Comparison of ENCODE assay signal across 8 cellular contexts in the genomic region with DNA sequence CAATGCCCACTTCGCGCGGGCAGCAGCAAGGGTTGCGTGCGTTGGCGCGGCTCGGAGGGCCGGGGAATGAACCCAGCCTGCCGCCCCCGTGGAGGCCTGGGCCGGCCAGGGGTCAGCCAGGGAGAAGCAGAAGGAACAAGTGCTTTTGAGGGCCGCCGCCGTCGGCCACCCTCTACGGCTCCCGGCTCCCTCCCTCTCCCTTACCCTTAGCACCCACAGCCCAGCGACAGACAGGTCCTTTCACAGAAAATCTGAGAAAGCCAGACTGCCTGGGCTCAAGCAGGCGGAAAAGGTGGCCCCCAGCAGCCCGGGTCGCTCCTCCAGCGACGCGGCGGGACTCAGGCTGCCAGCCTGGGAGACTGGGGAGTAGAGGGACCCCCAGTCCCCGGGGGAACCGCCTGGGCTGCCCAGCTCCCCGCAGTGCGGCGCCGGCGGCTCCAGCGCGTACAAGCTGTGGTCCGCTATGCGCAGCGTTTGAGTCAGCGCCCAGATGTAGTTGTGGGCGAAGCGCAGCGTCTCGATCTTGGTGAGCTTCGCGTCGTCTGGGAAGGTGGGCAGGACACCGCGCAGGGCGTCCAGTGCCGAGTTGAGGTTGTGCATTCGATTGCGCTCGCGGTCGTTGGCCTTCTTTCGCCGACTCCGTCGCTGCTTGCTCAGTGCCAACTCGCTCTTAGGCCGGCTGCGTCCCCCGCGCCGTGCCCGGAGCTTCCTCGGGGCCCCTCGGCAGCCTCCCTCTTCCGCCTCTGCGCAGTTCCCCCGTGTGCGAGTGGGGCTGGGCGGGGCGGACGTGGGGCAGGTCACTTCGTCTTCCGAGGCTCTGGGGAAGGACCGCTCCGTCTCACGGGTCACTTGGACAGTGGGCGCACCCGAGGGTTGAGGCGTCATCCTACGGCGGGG. TPM values are rescaled to one million over a fixed set of nuclear protein-coding genes. Genes with fewer than 3 reads are reported as not detected.
A peak's percentile ranks its signal among the peaks of the same experiment; 100 is the strongest.
DNase-seq lines count a peak whose midpoint lies in the region; ATAC-seq, FAIRE-seq and TF ChIP-seq lines count a peak whose summit lies in the region.

No MANE protein-coding gene starts in this region.

- peaks cover 3% of the 10 kb centered on the region for H3K9me3 ChIP-seq in mesenchymal stem cell (ENCODE audit: control insufficient read depth, low read length)
- no peaks in the 10 kb centered on the region for H3K9me3 ChIP-seq in kidney (ENCODE audit: control insufficient read depth in 1 of 2, low read length in 2 of 2)

- H4K8ac ChIP-seq in mesenchymal stem cell (ENCODE audit: low read length) = no peak overlapping the region

- H3K36me3 Mint-ChIP-seq in activated naive CD8-positive, alpha-beta T cell = no peaks in the 10 kb centered on the region
- H3K36me3 Mint-ChIP-seq in type B pancreatic cell = no peaks in the 10 kb centered on the region

- no peak overlapping the region for H3K4ac ChIP-seq in mesenchymal stem cell (ENCODE audit: low read depth in 1 of 2, low read length in 2 of 2)

- no peak overlapping the region for H3K18ac ChIP-seq in mesenchymal stem cell (ENCODE audit: low read depth in 1 of 2, low read length in 2 of 2)

- H3K4me1 ChIP-seq in mesenchymal stem cell (ENCODE audit: control insufficient read depth, insufficient read depth, low read depth, low read length) (peaks cover 11% of the 10 kb centered on the region), kidney (ENCODE audit: control insufficient read depth in 1 of 2, insufficient read depth in 1 of 2, low read depth in 1 of 2, low read length in 2 of 2) (no peaks in the 10 kb centered on the region)

- 2% methylated on average over 83 of the region's 85 CpGs for WGBS in mesenchymal stem cell

- no peak overlapping the region for H2AK5ac ChIP-seq in mesenchymal stem cell (ENCODE audit: low read length, severe bottlenecking)

- H3K36me3 ChIP-seq in mesenchymal stem cell (ENCODE audit: control insufficient read depth in 1 of 2, insufficient read depth in 2 of 2, low read depth in 1 of 2, low read length in 2 of 2) (no peaks in the 10 kb centered on the region), kidney (ENCODE audit: control insufficient read depth in 1 of 2, insufficient read depth in 2 of 2, low read length in 2 of 2) (no peaks in the 10 kb centered on the region)

- H3K27me3 Mint-ChIP-seq in activated naive CD8-positive, alpha-beta T cell = peaks cover 43% of the 10 kb centered on the region
- peaks cover 95% of the 10 kb centered on the region for H3K27me3 Mint-ChIP-seq in type B pancreatic cell

- peak overlapping the region; percentile 33 for H3K4me2 ChIP-seq in mesenchymal stem cell (ENCODE audit: low read length, poor library complexity, severe bottlenecking)

- H3K79me1 ChIP-seq in mesenchymal stem cell (replicated peaks; ENCODE audit: low read length, poor library complexity, severe bottlenecking) = no peaks in the 10 kb centered on the region

- intact Hi-C loops in kidney (cut with DNase I) = no loop called here

- TF ChIP-seq CTCF in type B pancreatic cell (conservative IDR thresholded peaks at IDR 0.05) (no peak), kidney (IDR thresholded peaks at IDR 0.05; ENCODE audit: borderline replicate concordance, extremely low read depth, insufficient read depth) (no peak)

- FAIRE-seq in GM19239 (lab: Jason Lieb, UNC) (no peak), kidney (lab: Jason Lieb, UNC) (no peak)

- no peak overlapping the region for H3K27ac Mint-ChIP-seq in activated naive CD8-positive, alpha-beta T cell
- H3K27ac Mint-ChIP-seq in type B pancreatic cell = no peak overlapping the region

- H3K27me3 ChIP-seq in mesenchymal stem cell (ENCODE audit: control insufficient read depth in 1 of 2, insufficient read depth in 1 of 2, low read length in 2 of 2) = peaks cover 100% of the 10 kb centered on the region in 2 experiments

- no peak for ATAC-seq in HG03439 (IDR thresholded peaks at IDR 0.05; ENCODE audit: unreplicated experiment)

- no peak overlapping the region for H2BK12ac ChIP-seq in mesenchymal stem cell (ENCODE audit: low read length in 2 of 2)

- H2BK15ac ChIP-seq in mesenchymal stem cell (ENCODE audit: low read depth, poor library complexity, severe bottlenecking) = no peak overlapping the region

- no peak overlapping the region for H2BK120ac ChIP-seq in mesenchymal stem cell (ENCODE audit: low read depth, low read length)

- no peak overlapping the region for H3K14ac ChIP-seq in mesenchymal stem cell (ENCODE audit: low read length in 2 of 2)

- H3K4me3 ChIP-seq in mesenchymal stem cell (ENCODE audit: insufficient read depth in 1 of 2, low read depth in 1 of 2, low read length in 2 of 2) = no peak overlapping the region
- H3K4me3 ChIP-seq in kidney (ENCODE audit: low read length in 2 of 2) = no peak overlapping the region

- no peak overlapping the region for H3K23ac ChIP-seq in mesenchymal stem cell (ENCODE audit: low read length in 2 of 2)

- H3K9ac ChIP-seq in mesenchymal stem cell (ENCODE audit: low read length) (no peak overlapping the region), kidney (ENCODE audit: low read length in 2 of 2) (no peak overlapping the region)

- H3K27ac ChIP-seq in mesenchymal stem cell (ENCODE audit: low read length, poor library complexity, severe bottlenecking) (no peak overlapping the region), kidney (ENCODE audit: low read depth in 2 of 2, low read length in 2 of 2) (no peak overlapping the region)

- peaks cover 29% of the 10 kb centered on the region for H3K4me1 Mint-ChIP-seq in activated naive CD8-positive, alpha-beta T cell (ENCODE audit: low read depth)
- peaks cover 5% of the 10 kb centered on the region for H3K4me1 Mint-ChIP-seq in type B pancreatic cell (ENCODE audit: unreplicated experiment)

- no peak overlapping the region for H2BK5ac ChIP-seq in mesenchymal stem cell (ENCODE audit: low read depth, low read length, poor library complexity, severe bottlenecking)

- peak overlapping the region; percentile 84 for H3K4me3 Mint-ChIP-seq in activated naive CD8-positive, alpha-beta T cell
- H3K4me3 Mint-ChIP-seq in type B pancreatic cell = peak overlapping the region; percentile 70

- no peaks in the 10 kb centered on the region for H3K9me3 Mint-ChIP-seq in activated naive CD8-positive, alpha-beta T cell (ENCODE audit: low read depth)
- H3K9me3 Mint-ChIP-seq in type B pancreatic cell = no peaks in the 10 kb centered on the region

- H2AFZ ChIP-seq in mesenchymal stem cell (ENCODE audit: low read depth, low read length) = no peak overlapping the region

- DNase-seq in activated naive CD4-positive, alpha-beta T cell treated with Interleukin-2 at 50 U/mL for 16 hours = peak; percentile 42
- DNase-seq in activated naive CD4-positive, alpha-beta T cell (lab: John Stamatoyannopoulos, UW) = no peak
- DNase-seq in mesenchymal stem cell = peak; percentile 2
- no peak for DNase-seq in type B pancreatic cell (ENCODE audit: extremely low spot score, unreplicated experiment)
- no peak for DNase-seq in GM19239 (ENCODE audit: insufficient read length, low spot score)
- no peak for DNase-seq in kidney

- H4K91ac ChIP-seq in mesenchymal stem cell (ENCODE audit: low read length) = no peak overlapping the region

RNA-seq across cellular contexts. Expression of a gene that starts 0.8 kb away (rescaled TPM):
- polyA plus RNA-seq in mesenchymal stem cell (2013, experiment 1 of 2) = not detected
- not detected for polyA plus RNA-seq in mesenchymal stem cell (2013, experiment 2 of 2)
- total RNA-seq in type B pancreatic cell (ENCODE audit: low replicate concordance) (0.51 and 0.93 TPM in 2 replicates), kidney (not detected)
- polyA plus RNA-seq in kidney (ENCODE audit: insufficient read depth, low read depth, low replicate concordance) = not detected

RNA-seq across cellular contexts. Expression of a gene that starts 57.6 kb away (rescaled TPM):
- polyA plus RNA-seq in mesenchymal stem cell (2013, experiment 1 of 2) = 0.80 TPM
- polyA plus RNA-seq in mesenchymal stem cell (2013, experiment 2 of 2) = 0.68 TPM
- 8.8 and 9.8 TPM in 2 replicates for total RNA-seq in type B pancreatic cell (ENCODE audit: low replicate concordance)
- 7.6 TPM for total RNA-seq in kidney
- 23.7 TPM for polyA plus RNA-seq in kidney (ENCODE audit: insufficient read depth, low read depth, low replicate concordance)

Comparison
In these comparisons a context has a peak if more than half of its experiments do, and no peak if none do; other contexts are left out.
1. DNase-seq: peak in activated naive CD4-positive, alpha-beta T cell treated with Interleukin-2 at 50 U/mL for 16 hours (single experiment) and mesenchymal stem cell (single experiment); none in activated naive CD4-positive, alpha-beta T cell (0 of 4), type B pancreatic cell (single experiment), GM19239 (single experiment) and kidney (single experiment).